In the genomic region with DNA sequence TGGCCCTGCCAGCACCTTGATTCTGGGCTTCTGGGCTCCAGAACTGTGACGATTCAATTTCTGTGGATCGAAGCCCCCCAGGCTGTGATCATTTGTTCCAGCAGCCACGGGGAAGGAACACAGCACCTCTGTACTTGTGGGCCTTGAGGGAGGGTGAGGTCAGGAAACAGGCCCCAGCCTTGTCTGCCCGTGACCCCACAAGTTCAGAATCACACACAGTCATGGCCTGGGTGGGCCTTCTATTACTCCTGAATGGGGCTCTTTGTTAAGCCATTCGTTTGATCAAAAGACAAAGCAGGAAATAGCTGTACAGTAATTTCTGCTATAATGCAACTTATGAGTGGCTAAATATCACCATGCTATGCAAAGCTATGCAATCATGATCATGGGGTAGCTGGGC, we compare ENCODE assay signal across 19 cellular contexts. TPM values are rescaled to one million over a fixed set of nuclear protein-coding genes. Genes with fewer than 3 reads are reported as not detected.
"Had no signal": no experiment of that assay in that cellular context is flagged by ENCODE, and none has a peak within 500 bp of the region (broad histone marks: within the 10 kb centered on the region; RNA-seq: fewer than 3 reads in every experiment).

No MANE protein-coding gene starts in this region.

- H3K4me1 ChIP-seq: suprapubic skin, upper lobe of right lung had no signal

- H3K36me3 ChIP-seq: thyroid gland, upper lobe of right lung had no signal

- H3K27ac ChIP-seq: neutrophil, thyroid gland, upper lobe of right lung had no signal

- H3K27me3 ChIP-seq: neutrophil, suprapubic skin, thyroid gland, upper lobe of right lung had no signal

- ATAC-seq: esophagus mucosa; left colon; naive thymus-derived CD4-positive, alpha-beta T cell; stimulated activated effector memory CD8-positive, alpha-beta T cell treated with anti-CD3 and anti-CD28 coated beads, Interleukin-12 subunit alpha, Interleukin-12 subunit beta, amount 100 ng/mL, for 72 hours; stimulated activated naive CD8-positive, alpha-beta T cell treated with anti-CD3 and anti-CD28 coated beads, Interleukin-15, Interleukin-2, amounts not matched to agents 100 U/mL and 50 U/mL, for 24 hours; upper lobe of right lung had no signal

- FAIRE-seq: keratinocyte had no signal

- DNase-seq: caudate nucleus; effector CD4-positive, alpha-beta T cell; immature natural killer cell; left colon; mesendoderm; naive thymus-derived CD4-positive, alpha-beta T cell; nephron progenitor cell; stimulated activated CD4-positive, alpha-beta T cell treated with anti-CD3 and anti-CD28 coated beads, Interleukin-4, amount 100 ng/mL, for 1 hour; stimulated activated CD8-positive, alpha-beta memory T cell treated with anti-CD3 and anti-CD28 coated beads, Interleukin-4, amount 100 ng/mL, for 48 hours; stimulated activated naive CD8-positive, alpha-beta T cell treated with anti-CD3 and anti-CD28 coated beads, Interleukin-15, Interleukin-2, amounts not matched to agents 100 U/mL and 50 U/mL, for 24 hours; thyroid gland; upper lobe of right lung had no signal

- H3K4me3 ChIP-seq: coronary artery, suprapubic skin, thyroid gland, upper lobe of right lung had no signal

- H3K9me3 ChIP-seq: neutrophil, suprapubic skin, thyroid gland, upper lobe of right lung had no signal

RNA-seq across cellular contexts. Expression of a gene that starts 10.1 kb away (rescaled TPM):
- total RNA-seq: lung microvascular endothelial cell had no signal
- polyA plus RNA-seq: naive thymus-derived CD4-positive, alpha-beta T cell had no signal

RNA-seq across cellular contexts. Expression of a gene that starts 35.7 kb away (rescaled TPM):
- total RNA-seq: naive thymus-derived CD4-positive, alpha-beta T cell had no signal

RNA-seq across cellular contexts. Expression of a gene that starts 38.1 kb away (rescaled TPM):
- total RNA-seq: naive thymus-derived CD4-positive, alpha-beta T cell had no signal
